ENCODE assay signal across 17 cellular contexts in genomic region chr21:15688809-15689208, GRCh38. TPM values are rescaled to one million over a fixed set of nuclear protein-coding genes. Genes with fewer than 3 reads are reported as not detected.
A peak's percentile ranks its signal among the peaks of the same experiment; 100 is the strongest.
DNase-seq lines count a peak whose midpoint lies in the region; ATAC-seq lines count a peak whose summit lies in the region.
"Had no signal": no experiment of that assay in that cellular context is flagged by ENCODE, and none has a peak within 500 bp of the region (broad histone marks: within the 10 kb centered on the region; RNA-seq: fewer than 3 reads in every experiment).

No MANE protein-coding gene starts in this region.

- H3K27ac Mint-ChIP-seq in immature natural killer cell: peak overlapping the region in 1 of 6 donors; percentile 41
- H3K27ac Mint-ChIP-seq: memory B cell; T-helper 1 cell treated with Interleukin-12 subunit alpha and Interleukin-12 subunit beta and Interleukin-4 antibody, amounts not matched to agents 30 μg/mL and 1 μg/mL, for 36 hours had no signal

- peaks cover 14 to 17% of the 10 kb centered on the region in 2 donors for H3K4me1 Mint-ChIP-seq in immature natural killer cell

- H3K9me3 Mint-ChIP-seq in immature natural killer cell: peaks cover 0 to 2% (median 0%) of the 10 kb centered on the region in 6 donors
- H3K9me3 Mint-ChIP-seq: memory B cell; T-helper 1 cell treated with Interleukin-12 subunit alpha and Interleukin-12 subunit beta and Interleukin-4 antibody, amounts not matched to agents 30 μg/mL and 1 μg/mL, for 36 hours had no signal

- ATAC-seq in GM18870 (IDR thresholded peaks at IDR 0.05; ENCODE audit: unreplicated experiment) (no peak), HG03039 (IDR thresholded peaks at IDR 0.05; ENCODE audit: unreplicated experiment) (no peak)
- ATAC-seq: activated CD4-positive, CD25-positive, alpha-beta regulatory T cell treated with anti-CD3 and anti-CD28 coated beads, Interleukin-2, amount 50 U/mL, for 24 hours; HCT116; Panc1 had no signal

- peaks cover 6 to 15% (median 6%) of the 10 kb centered on the region in 3 donors for H3K27me3 Mint-ChIP-seq in immature natural killer cell (ENCODE audit: low read depth in 3 of 3)

- no peaks in the 10 kb centered on the region for H3K36me3 Mint-ChIP-seq in immature natural killer cell
- H3K36me3 Mint-ChIP-seq: memory B cell had no signal

- H3K4me3 Mint-ChIP-seq in immature natural killer cell: peak overlapping the region in 4 of 5 donors; percentile 1 to 54 (median 22)
- H3K4me3 Mint-ChIP-seq: memory B cell; T-helper 1 cell treated with Interleukin-12 subunit alpha and Interleukin-12 subunit beta and Interleukin-4 antibody, amounts not matched to agents 30 μg/mL and 1 μg/mL, for 36 hours had no signal

- peak; percentile 70 for DNase-seq in CD1c-positive myeloid dendritic cell (ENCODE audit: extremely low spot score)
- peak; percentile 60 for DNase-seq in HS-5 (ENCODE audit: low read depth)
- peak; percentile 13 for DNase-seq in RPMI8226
- peak; percentile 15 to 40 (median 31) for DNase-seq in immature natural killer cell
- DNase-seq in NCI-H1105 (lab: John Stamatoyannopoulos, UW): no peak
- no peak for DNase-seq in NCI-H1930 (lab: John Stamatoyannopoulos, UW)
- DNase-seq: activated CD8-positive, alpha-beta memory T cell treated with anti-CD3 and anti-CD28 coated beads, Interleukin-2, amount 50 U/mL, for 4 hours; activated naive CD4-positive, alpha-beta T cell treated with anti-CD3 and anti-CD28 coated beads, Interleukin-2, amount 50 U/mL, for 16 hours; NCI-H1092 treated with DMSO at 0.1 percent for 48 hours; stimulated activated naive CD4-positive, alpha-beta T cell treated with Interleukin-2 at 50 U/mL for 16 hours had no signal

RNA-seq across cellular contexts. Expression of gene USP25, which starts 41.0 kb away (rescaled TPM):
- 10 to 100 TPM in 1 of 3 donors, 1 to 10 TPM in 2; 9.6 to 12.1 (median 9.8) TPM for polyA plus RNA-seq in immature natural killer cell

Comparison
In these comparisons a context has a peak if more than half of its experiments do, and no peak if none do; other contexts are left out.
1. DNase-seq: peak in CD1c-positive myeloid dendritic cell (single experiment), HS-5 (single experiment), RPMI8226 (single experiment) and immature natural killer cell (3 of 3); none in NCI-H1105 (single experiment) and NCI-H1930 (0 of 2).